Comparison of ENCODE assay signal across 8 cellular contexts in genomic region chr3:195150194-195151118, GRCh38.
DNase-seq lines count a peak whose midpoint lies in the region; ATAC-seq and TF ChIP-seq lines count a peak whose summit lies in the region.

No MANE protein-coding gene starts in this region.

- H3K27me3 ChIP-seq in SJCRH30 (no peaks in the 10 kb centered on the region), duodenal mucosa (ENCODE audit: control insufficient read depth in 1 of 2, insufficient read depth in 2 of 2, low read length in 2 of 2) (no peaks in the 10 kb centered on the region), lung (ENCODE audit: control insufficient read depth, insufficient read depth) (no peaks in the 10 kb centered on the region), testis (no peaks in the 10 kb centered on the region)

- TF ChIP-seq POLR2A in testis (IDR thresholded peaks at IDR 0.05): no peak

- peak; percentile 30 to 58 for DNase-seq in SJCRH30
- DNase-seq in lung (ENCODE audit: low spot score): peak; percentile 79
- peak; percentile 51 for DNase-seq in testis
- DNase-seq in HCEC 1CT: no peak
- DNase-seq in G401 (ENCODE audit: low spot score): no peak

- ATAC-seq in HG02885 (IDR thresholded peaks at IDR 0.05; ENCODE audit: poor library complexity, unreplicated experiment): peak; percentile 40
- peak; percentile 81 for ATAC-seq in lung (ENCODE audit: insufficient read depth, low FRiP score)

- WGBS in lung, 2 donors: 4 to 9% methylated on average over 20 of the region's 20 CpGs
- WGBS in testis, 2 donors: 28 to 38% methylated on average over 20 of the region's 20 CpGs

- H3K4me3 ChIP-seq in SJCRH30: peak overlapping the region; percentile 29
- peak overlapping the region; percentile 71 to 74 for H3K4me3 ChIP-seq in duodenal mucosa (ENCODE audit: low read depth in 1 of 2, low read length in 2 of 2)
- H3K4me3 ChIP-seq in lung: no peak overlapping the region
- peak overlapping the region in 1 of 2 donors; percentile 43 for H3K4me3 ChIP-seq in testis

- TF ChIP-seq CTCF in lung (IDR thresholded peaks at IDR 0.05; ENCODE audit: control extremely low read depth, extremely low read depth) (no peak), testis (IDR thresholded peaks at IDR 0.05) (no peak)

- H3K9me3 ChIP-seq in ES-I3 (ENCODE audit: control insufficient read depth, insufficient read depth, low read length): no peaks in the 10 kb centered on the region
- no peaks in the 10 kb centered on the region for H3K9me3 ChIP-seq in SJCRH30 (replicated peaks)
- no peaks in the 10 kb centered on the region for H3K9me3 ChIP-seq in duodenal mucosa (ENCODE audit: control insufficient read depth in 1 of 2, low read length in 2 of 2)
- no peaks in the 10 kb centered on the region for H3K9me3 ChIP-seq in lung (ENCODE audit: control insufficient read depth in 2 of 2, insufficient read depth in 1 of 2, low read length in 1 of 2)
- no peaks in the 10 kb centered on the region for H3K9me3 ChIP-seq in testis

- peak overlapping the region; percentile 38 for H3K9ac ChIP-seq in ES-I3 (ENCODE audit: low read depth, low read length)
- peak overlapping the region; percentile 56 to 82 for H3K9ac ChIP-seq in duodenal mucosa (ENCODE audit: low read depth in 1 of 2, low read length in 2 of 2)

- in situ Hi-C loops in G401 (cut with HindIII; ENCODE audit: low sequenced_read_pairs): no loop called here

- H3K4me1 ChIP-seq in ES-I3 (ENCODE audit: insufficient read depth, low read length) (peaks cover 49% of the 10 kb centered on the region), SJCRH30 (peaks cover 16% of the 10 kb centered on the region), duodenal mucosa (ENCODE audit: control insufficient read depth in 1 of 2, insufficient read depth in 2 of 2, low read length in 2 of 2) (peaks cover 53 to 57% of the 10 kb centered on the region in 2 donors), lung (ENCODE audit: control insufficient read depth in 2 of 2, insufficient read depth in 2 of 2, low read length in 2 of 2) (peaks cover 12 to 28% of the 10 kb centered on the region in 2 donors), testis (peaks cover 17% of the 10 kb centered on the region)

- H3K36me3 ChIP-seq in ES-I3 (ENCODE audit: insufficient read depth, low read length) (no peaks in the 10 kb centered on the region), SJCRH30 (no peaks in the 10 kb centered on the region), duodenal mucosa (ENCODE audit: control insufficient read depth in 1 of 2, insufficient read depth in 2 of 2, low read length in 2 of 2) (no peaks in the 10 kb centered on the region), lung (ENCODE audit: control insufficient read depth in 2 of 2, insufficient read depth in 2 of 2, low read length in 2 of 2) (no peaks in the 10 kb centered on the region), testis (ENCODE audit: low read depth, missing control alignments) (no peaks in the 10 kb centered on the region)

- H3K27ac ChIP-seq in SJCRH30 (peak overlapping the region; percentile 34), duodenal mucosa (ENCODE audit: low read depth, low read length) (peak overlapping the region; percentile 35), lung (ENCODE audit: low read depth in 1 of 2, low read length in 1 of 2) (peak overlapping the region; percentile 9 to 91), testis (peak overlapping the region in 1 of 2 donors; percentile 76)

- intact Hi-C loops in testis (cut with DNase I; ENCODE audit: low total_unique reads): no loop called here

Comparison
In these comparisons a context has a peak if more than half of its experiments do, and no peak if none do; other contexts are left out.
1. DNase-seq: peak in SJCRH30 (2 of 2), lung (single experiment) and testis (single experiment); none in HCEC 1CT (single experiment) and G401 (single experiment).